ENCODE assay signal across 22 cellular contexts in genomic region chr14:58725226-58725625, GRCh38.
"Had no signal": no experiment of that assay in that cellular context is flagged by ENCODE, and none has a peak within 500 bp of the region (broad histone marks: within the 10 kb centered on the region; RNA-seq: fewer than 3 reads in every experiment).

No MANE protein-coding gene starts in this region.

- H3K27me3 ChIP-seq: hepatocyte, neural progenitor cell, neutrophil, right atrium auricular region, right lobe of liver, stomach, testis, tibial artery, upper lobe of right lung had no signal

- H3K9ac ChIP-seq: neural progenitor cell had no signal

- H3K27ac ChIP-seq: hepatocyte, left ventricle myocardium inferior, neural progenitor cell, neutrophil, right atrium auricular region, right lobe of liver, stomach, testis, tibial artery, upper lobe of right lung had no signal

- H3K4me3 ChIP-seq: hepatocyte, left ventricle myocardium inferior, lung, neural progenitor cell, right atrium auricular region, right lobe of liver, stomach, testis, tibial artery, upper lobe of right lung had no signal

- H3K9me3 ChIP-seq: left ventricle myocardium inferior, neutrophil, right atrium auricular region, right lobe of liver, stomach, testis, tibial artery, upper lobe of right lung had no signal

- H3K79me2 ChIP-seq: hepatocyte had no signal

- DNase-seq: islet precursor cell; left ventricle myocardium inferior; naive thymus-derived CD8-positive, alpha-beta T cell; nephron progenitor cell; occipital lobe; right lobe of liver; stimulated activated CD4-positive, alpha-beta T cell treated with anti-CD3 and anti-CD28 coated beads, Interleukin-12 subunit alpha, Interleukin-12 subunit beta, amount 100 ng/mL, for 4 hours; stimulated activated CD4-positive, alpha-beta T cell treated with anti-CD3 and anti-CD28 coated beads, Interleukin-15, amount 100 ng/mL, for 24 hours; stimulated activated CD4-positive, alpha-beta T cell treated with anti-CD3 and anti-CD28 coated beads, Interleukin-2, amount 100 ng/mL, for 24 hours; stimulated activated CD4-positive, alpha-beta T cell treated with anti-CD3 and anti-CD28 coated beads, Interleukin-4, amount 100 ng/mL, for 1 hour; stimulated activated naive B cell treated with anti-CD40 and anti-IgM and Interleukin-4, amounts not matched to agents 10 μg/mL and 1 μg/mL and 100 μg/mL, for 72 hours; stimulated activated naive CD8-positive, alpha-beta T cell treated with anti-CD3 and anti-CD28 coated beads, Interleukin-15, Interleukin-2, amounts not matched to agents 100 U/mL and 50 U/mL, for 24 hours; stomach; testis; tibial artery; trophoblast cell; upper lobe of right lung had no signal

- H3K4me1 ChIP-seq: left ventricle myocardium inferior, neural progenitor cell, right atrium auricular region, right lobe of liver, stomach, testis, tibial artery, upper lobe of right lung had no signal

- H3K36me3 ChIP-seq: left ventricle myocardium inferior, neural progenitor cell, neutrophil, right atrium auricular region, right lobe of liver, stomach, tibial artery, upper lobe of right lung had no signal

- H3K4me2 ChIP-seq: hepatocyte, neural progenitor cell had no signal
